ENCODE assay signal across 33 cellular contexts in genomic region chr21:21010698-21011097, GRCh38. TPM values are rescaled to one million over a fixed set of nuclear protein-coding genes. Genes with fewer than 3 reads are reported as not detected.
"Had no signal": no experiment of that assay in that cellular context is flagged by ENCODE, and none has a peak within 500 bp of the region (broad histone marks: within the 10 kb centered on the region; RNA-seq: fewer than 3 reads in every experiment).

No MANE protein-coding gene starts in this region.

- H3K9me3 Mint-ChIP-seq: activated CD4-positive, alpha-beta T cell treated with anti-CD3 and anti-CD28 coated beads, Interleukin-2, amount 10 ng/mL, durations not matched to agents 7 days and 5 days; activated naive CD4-positive, alpha-beta T cell treated with anti-CD3 and anti-CD28 coated beads, Interleukin-2, amount 10 ng/mL, durations not matched to agents 7 days and 5 days; activated naive CD8-positive, alpha-beta T cell treated with anti-CD3 and anti-CD28 coated beads, Interleukin-2, amount 50 U/mL, for 24 hours; brain had no signal

- H2AFZ ChIP-seq: PC-9 had no signal

- H3K4me3 Mint-ChIP-seq: activated CD4-positive, alpha-beta T cell treated with anti-CD3 and anti-CD28 coated beads for 36 hours; activated CD4-positive, alpha-beta T cell treated with anti-CD3 and anti-CD28 coated beads, Interleukin-2, amount 10 ng/mL, durations not matched to agents 7 days and 5 days; activated CD8-positive, alpha-beta T cell treated with anti-CD3 and anti-CD28 coated beads, Interleukin-2, amount 10 ng/mL, durations not matched to agents 7 days and 5 days; activated naive CD4-positive, alpha-beta T cell treated with anti-CD3 and anti-CD28 coated beads, Interleukin-2, amount 10 ng/mL, durations not matched to agents 7 days and 5 days; activated naive CD8-positive, alpha-beta T cell; activated naive CD8-positive, alpha-beta T cell treated with anti-CD3 and anti-CD28 coated beads, Interleukin-2, amount 50 U/mL, for 24 hours had no signal

- H3K36me3 Mint-ChIP-seq: activated naive CD4-positive, alpha-beta T cell treated with anti-CD3 and anti-CD28 coated beads, Interleukin-2, amount 10 ng/mL, durations not matched to agents 7 days and 5 days; activated naive CD8-positive, alpha-beta T cell had no signal

- H3K4me3 ChIP-seq: PC-9 had no signal

- H3K27me3 Mint-ChIP-seq: activated CD4-positive, alpha-beta T cell treated with anti-CD3 and anti-CD28 coated beads for 36 hours; activated CD4-positive, alpha-beta T cell treated with anti-CD3 and anti-CD28 coated beads, Interleukin-2, amount 10 ng/mL, durations not matched to agents 7 days and 5 days; activated naive CD4-positive, alpha-beta T cell treated with anti-CD3 and anti-CD28 coated beads, Interleukin-2, amount 10 ng/mL, durations not matched to agents 7 days and 5 days; activated naive CD8-positive, alpha-beta T cell; activated naive CD8-positive, alpha-beta T cell treated with anti-CD3 and anti-CD28 coated beads, Interleukin-2, amount 50 U/mL, for 24 hours; brain had no signal

- H3K27ac Mint-ChIP-seq: activated CD4-positive, alpha-beta T cell treated with anti-CD3 and anti-CD28 coated beads for 36 hours; activated CD4-positive, alpha-beta T cell treated with anti-CD3 and anti-CD28 coated beads, Interleukin-2, amount 10 ng/mL, durations not matched to agents 7 days and 5 days; activated CD8-positive, alpha-beta T cell treated with anti-CD3 and anti-CD28 coated beads, Interleukin-2, amount 10 ng/mL, durations not matched to agents 7 days and 5 days; activated naive CD4-positive, alpha-beta T cell treated with anti-CD3 and anti-CD28 coated beads, Interleukin-2, amount 10 ng/mL, durations not matched to agents 7 days and 5 days; activated naive CD8-positive, alpha-beta T cell; activated naive CD8-positive, alpha-beta T cell treated with anti-CD3 and anti-CD28 coated beads, Interleukin-2, amount 50 U/mL, for 24 hours had no signal

- H3K4me1 Mint-ChIP-seq: activated CD4-positive, alpha-beta T cell treated with anti-CD3 and anti-CD28 coated beads for 36 hours; activated CD4-positive, alpha-beta T cell treated with anti-CD3 and anti-CD28 coated beads, Interleukin-2, amount 10 ng/mL, durations not matched to agents 7 days and 5 days; activated naive CD4-positive, alpha-beta T cell treated with anti-CD3 and anti-CD28 coated beads, Interleukin-2, amount 10 ng/mL, durations not matched to agents 7 days and 5 days; activated naive CD8-positive, alpha-beta T cell treated with anti-CD3 and anti-CD28 coated beads, Interleukin-2, amount 50 U/mL, for 24 hours had no signal

- DNase-seq: activated CD4-positive, alpha-beta T cell treated with anti-CD3 and anti-CD28 coated beads for 36 hours; activated CD4-positive, alpha-beta T cell treated with anti-CD3 and anti-CD28 coated beads, Interleukin-2, amount 10 ng/mL, durations not matched to agents 7 days and 5 days; activated CD4-positive, alpha-beta T cell treated with anti-CD3 and anti-CD28 coated beads, Interleukin-2, amount 50 U/mL, for 48 hours; activated CD8-positive, alpha-beta T cell treated with anti-CD3 and anti-CD28 coated beads, Interleukin-2, amount 10 ng/mL, durations not matched to agents 7 days and 5 days; activated effector memory CD4-positive, alpha-beta T cell treated with Interleukin-2 at 50 U/mL for 16 hours; activated naive CD4-positive, alpha-beta T cell treated with anti-CD3 and anti-CD28 coated beads, Interleukin-2, amount 10 ng/mL, durations not matched to agents 7 days and 5 days; activated naive CD8-positive, alpha-beta T cell treated with anti-CD3 and anti-CD28 coated beads, Interleukin-2, amount 50 U/mL, for 24 hours; activated T-cell treated with anti-CD3 and anti-CD28 coated beads, Interleukin-2, amount 50 U/mL, for 48 hours; anterior cingulate cortex; caudate nucleus; cerebellar nuclear complex; Kasumi-1; MM.1S; NCI-H1048; NCI-H1105 treated with DMSO at 0.1 percent for 48 hours; NCI-H1436; NCI-H1694; NCI-H1930; NCI-H2081 treated with DMSO at 0.1 percent for 48 hours; NCI-H226; NCI-H446 treated with DMSO at 0.1 percent for 48 hours; NCI-H524; PC-9; SIG-M5; T1000 had no signal

- H3K4me2 ChIP-seq: PC-9 had no signal

- ATAC-seq: activated CD4-positive, alpha-beta T cell treated with anti-CD3 and anti-CD28 coated beads for 36 hours; activated CD4-positive, CD25-positive, alpha-beta regulatory T cell treated with anti-CD3 and anti-CD28 coated beads, Interleukin-2, amount 50 U/mL, for 24 hours; activated CD8-positive, alpha-beta T cell treated with anti-CD3 and anti-CD28 coated beads, Interleukin-2, amount 10 ng/mL, durations not matched to agents 7 days and 5 days; activated naive CD8-positive, alpha-beta T cell treated with anti-CD3 and anti-CD28 coated beads, Interleukin-2, amount 50 U/mL, for 24 hours; Right ventricle myocardium inferior; SK-N-SH treated with all-trans-retinoic acid at 6 μM for 48 hours had no signal

- H3K27ac ChIP-seq: PC-9, RWPE1 had no signal

RNA-seq across cellular contexts. Expression of gene NCAM2, which starts 12.5 kb away (rescaled TPM):
- total RNA-seq: activated CD4-positive, alpha-beta T cell treated with anti-CD3 and anti-CD28 coated beads for 36 hours; activated CD4-positive, alpha-beta T cell treated with anti-CD3 and anti-CD28 coated beads, Interleukin-2, amount 10 ng/mL, durations not matched to agents 7 days and 5 days; activated CD8-positive, alpha-beta T cell treated with anti-CD3 and anti-CD28 coated beads, Interleukin-2, amount 10 ng/mL, durations not matched to agents 7 days and 5 days; OCI-LY7; PC-9; T-helper 1 cell treated with Interleukin-12 subunit alpha and Interleukin-12 subunit beta and Interleukin-4 antibody, amounts not matched to agents 30 ng/mL and 1 ng/mL, for 36 hours had no signal
